In genomic region chr4:102569200-102569599, GRCh38 we compare ENCODE assay signal across 16 cellular contexts.
A peak's percentile ranks its signal among the peaks of the same experiment; 100 is the strongest.
DNase-seq lines count a peak whose midpoint lies in the region; ATAC-seq, FAIRE-seq and TF ChIP-seq lines count a peak whose summit lies in the region.
"Had no signal": no experiment of that assay in that cellular context is flagged by ENCODE, and none has a peak within 500 bp of the region (broad histone marks: within the 10 kb centered on the region; RNA-seq: fewer than 3 reads in every experiment).

No MANE protein-coding gene starts in this region.

- peak overlapping the region; percentile 76 for H3K27ac ChIP-seq in keratinocyte (ENCODE audit: control insufficient read depth, insufficient read depth, low read length)
- H3K27ac ChIP-seq: thyroid gland had no signal

- peak overlapping the region; percentile 47 for H3K9ac ChIP-seq in keratinocyte (ENCODE audit: control insufficient read depth, extremely low read depth, insufficient read depth, low read length)

- dilution Hi-C loops in keratinocyte (cut with MboI; ENCODE audit: extremely low pct_ligation_motif_present, low sequenced_read_pairs) = no loop called here

- peaks cover 9% of the 10 kb centered on the region for H3K79me2 ChIP-seq in keratinocyte (ENCODE audit: control insufficient read depth, insufficient read depth, low read length)

- TF ChIP-seq CTCF in BJ (IDR thresholded peaks at IDR 0.05; ENCODE audit: insufficient read depth, low read depth, low read length) (no peak), bronchial epithelial cell (IDR thresholded peaks at IDR 0.05; ENCODE audit: insufficient read depth, low read length, severe bottlenecking) (no peak), keratinocyte (optimal IDR thresholded peaks at IDR 0.05 in 1 of 3, IDR thresholded peaks at IDR 0.05 in 1 of 3, conservative IDR thresholded peaks at IDR 0.05 in 1 of 3; ENCODE audit: extremely low read depth in 1 of 3, insufficient read depth in 2 of 3, low read length in 3 of 3) (no peak)

- H3K27me3 ChIP-seq in BJ (ENCODE audit: control insufficient read depth, insufficient read depth, low read length) (no peaks in the 10 kb centered on the region), bronchial epithelial cell (ENCODE audit: control insufficient read depth, insufficient read depth, low read length) (no peaks in the 10 kb centered on the region), keratinocyte (ENCODE audit: control insufficient read depth, extremely low read depth, insufficient read depth, low read length) (no peaks in the 10 kb centered on the region)
- H3K27me3 ChIP-seq: left lung, thyroid gland had no signal

- CTCF ChIA-PET in BJ (lab: Yijun Ruan, JAX) = interaction anchor here (0.9 to 1.4 kb wide), 4 partner anchors 10 to 457 kb away, joined by 3 to 5 read pairs (median 4); no protein-coding TSS in a partner anchor

- H3K4me3 ChIP-seq in BJ (ENCODE audit: low read depth, low read length) (no peak overlapping the region), bronchial epithelial cell (ENCODE audit: low read depth, low read length) (no peak overlapping the region), keratinocyte (ENCODE audit: control insufficient read depth in 2 of 3, extremely low read depth in 1 of 3, insufficient read depth in 2 of 3, low read depth in 1 of 3, low read length in 3 of 3) (no peak overlapping the region)
- H3K4me3 ChIP-seq: left lung, thyroid gland had no signal

- H3K9me1 ChIP-seq in keratinocyte (ENCODE audit: control insufficient read depth, extremely low read depth, insufficient read depth, low read length) = no peaks in the 10 kb centered on the region

- DNase-seq in BJ (ENCODE audit: low read depth) (peak; percentile 10), HPDE6-E6E7 (ENCODE audit: extremely low spot score) (peak; percentile 13), bronchial epithelial cell (ENCODE audit: low read depth) (peak; percentile 95), keratinocyte (ENCODE audit: low read depth, low spot score) (peak; percentile 21), HT-29 (ENCODE audit: low spot score) (no peak), HuH-7.5 (ENCODE audit: low spot score) (no peak), NCI-H1436 treated with DMSO at 0.1 percent for 48 hours (lab: John Stamatoyannopoulos, UW) (no peak)
- DNase-seq: dermis blood vessel endothelial cell; DMS53; left lung; NCI-H1092; NCI-H774; stimulated activated CD4-positive, alpha-beta T cell treated with anti-CD3 and anti-CD28 coated beads, Interleukin-4, amount 100 ng/mL, for 24 hours; stimulated activated CD8-positive, alpha-beta memory T cell treated with anti-CD3 and anti-CD28 coated beads, Interleukin-4, amount 100 ng/mL, for 48 hours; thyroid gland had no signal

- H3K36me3 ChIP-seq in BJ (ENCODE audit: control insufficient read depth, insufficient read depth, low read length) = no peaks in the 10 kb centered on the region
- H3K36me3 ChIP-seq in bronchial epithelial cell (ENCODE audit: control insufficient read depth, insufficient read depth, low read length) = no peaks in the 10 kb centered on the region
- H3K36me3 ChIP-seq in keratinocyte (ENCODE audit: control insufficient read depth in 2 of 2, extremely low read depth in 1 of 2, insufficient read depth in 2 of 2, low read length in 2 of 2) = peaks cover 2 to 7% of the 10 kb centered on the region in 2 experiments
- H3K36me3 ChIP-seq: thyroid gland had no signal

- peaks cover 21% of the 10 kb centered on the region for H3K4me1 ChIP-seq in keratinocyte (ENCODE audit: control insufficient read depth, extremely low read depth, insufficient read depth, low read length)

- POLR2A ChIA-PET in BJ (lab: Charles Lee) = no interaction called here

- H3K4me2 ChIP-seq in keratinocyte (ENCODE audit: control insufficient read depth, extremely low read depth, insufficient read depth, low read depth, low read length) = peak overlapping the region; percentile 72

- H3K9me3 ChIP-seq in keratinocyte (ENCODE audit: control insufficient read depth, low read depth, low read length) = no peaks in the 10 kb centered on the region
- H3K9me3 ChIP-seq: thyroid gland had no signal

- no peak overlapping the region for H2AFZ ChIP-seq in keratinocyte (ENCODE audit: control insufficient read depth, low read length)

- no peak for ATAC-seq in GM21381 (IDR thresholded peaks at IDR 0.05; ENCODE audit: unreplicated experiment)
- ATAC-seq: left lung had no signal

- H4K20me1 ChIP-seq in keratinocyte (ENCODE audit: control insufficient read depth, extremely low read depth, insufficient read depth, low read length) = no peaks in the 10 kb centered on the region

- no peak for FAIRE-seq in bronchial epithelial cell (lab: Jason Lieb, UNC)
- FAIRE-seq in keratinocyte (lab: Jason Lieb, UNC) = peak; percentile 20

Comparison
In these comparisons a context has a peak if more than half of its experiments do, and no peak if none do; other contexts are left out.
1. DNase-seq: peak in BJ (single experiment), HPDE6-E6E7 (single experiment), bronchial epithelial cell (single experiment) and keratinocyte (single experiment); none in HT-29 (single experiment), HuH-7.5 (single experiment) and NCI-H1436 treated with DMSO at 0.1 percent for 48 hours (single experiment).